ENCODE assay signal across 18 cellular contexts in genomic region chrX:118220509-118220908, GRCh38.
DNase-seq lines count a peak whose midpoint lies in the region; ATAC-seq and TF ChIP-seq lines count a peak whose summit lies in the region.
"Had no signal": no experiment of that assay in that cellular context is flagged by ENCODE, and none has a peak within 500 bp of the region (broad histone marks: within the 10 kb centered on the region; RNA-seq: fewer than 3 reads in every experiment).

No MANE protein-coding gene starts in this region.

- H3K36me3 ChIP-seq in Karpas-422 (ENCODE audit: insufficient read depth, low read length) (no peaks in the 10 kb centered on the region), SK-N-SH (replicated peaks in 1 of 2; ENCODE audit: control insufficient read depth in 1 of 2, insufficient read depth in 2 of 2, low read length in 1 of 2) (no peaks in the 10 kb centered on the region), transverse colon (no peaks in the 10 kb centered on the region), heart left ventricle (no peaks in the 10 kb centered on the region)
- H3K36me3 ChIP-seq: BLaER1, SJSA1 had no signal

- TF ChIP-seq EP300 in SK-N-SH (IDR thresholded peaks at IDR 0.05; ENCODE audit: borderline replicate concordance in 1 of 2, low read depth in 1 of 2, low read length in 1 of 2) (no peak), transverse colon (IDR thresholded peaks at IDR 0.05; ENCODE audit: low read depth) (no peak)

- H3F3A ChIP-seq in SK-N-SH (replicated peaks; ENCODE audit: insufficient read depth), result peaks cover 17% of the 10 kb centered on the region

- H3K27ac ChIP-seq in Karpas-422 (ENCODE audit: low read length) (no peak overlapping the region), SK-N-SH (ENCODE audit: low read depth in 2 of 2, low read length in 1 of 2) (peak overlapping the region; percentile 86 to 99), transverse colon (peak overlapping the region in 3 of 4 donors; percentile 6 to 10 (median 9)), heart left ventricle (peak overlapping the region in 1 of 12 donors; percentile 41)
- H3K27ac ChIP-seq: BLaER1, SJSA1 had no signal

- POLR2A ChIA-PET in SK-N-SH (lab: Yijun Ruan, JAX), result interaction anchor here (1.4 kb wide), 1 partner anchor 104 kb away, joined by 6 read pairs; the partner anchor contains the start of gene KLHL13

- WGBS in SK-N-SH (ENCODE audit: low lambda C conversion rate), result 52% methylated on average over 1 of the region's 1 CpG
- 76% methylated on average over 1 of the region's 1 CpG; no CpG with 5 or more reads in 1 of the 2 donors for WGBS in transverse colon (ENCODE audit: low coverage in 1 of 2), 2 donors
- 61 to 83% (median 72%) methylated on average over 1 of the region's 1 CpG for WGBS in heart left ventricle, 4 donors

- H3K4me2 ChIP-seq in Karpas-422 (ENCODE audit: low read depth, low read length, poor library complexity, severe bottlenecking) (no peak overlapping the region), SK-N-SH (peak overlapping the region; percentile 33; the same call in 1 of the 2 replicates)
- H3K4me2 ChIP-seq: BLaER1 had no signal

- in situ Hi-C loops in transverse colon (cut with MboI; ENCODE audit: low pct_ligation_motif_present in 1 of 4, low pct_unique_long_range_greater_than_20kb in 1 of 4, low sequenced_read_pairs in 3 of 4), result loop anchor here in 1 of 4 donors (10.0 kb wide), 1 partner anchor 226 kb away; no protein-coding TSS in a partner anchor

- CTCF ChIA-PET in SK-N-SH (lab: Yijun Ruan, JAX), result interaction anchor here (1.5 kb wide), 1 partner anchor 34 kb away, joined by 3 read pairs; no protein-coding TSS in a partner anchor

- no peaks in the 10 kb centered on the region for H3K9me3 ChIP-seq in Karpas-422 (ENCODE audit: low read length)
- no peaks in the 10 kb centered on the region for H3K9me3 ChIP-seq in SK-N-SH
- no peaks in the 10 kb centered on the region for H3K9me3 ChIP-seq in transverse colon
- no peaks in the 10 kb centered on the region for H3K9me3 ChIP-seq in heart left ventricle
- H3K9me3 ChIP-seq: BLaER1, SJSA1 had no signal

- intact Hi-C loops in transverse colon (cut with DNase I; ENCODE audit: low total_unique reads) (no loop called here), heart left ventricle (cut with DNase I) (loop anchor here in 7 of 10 donors (10.0 kb wide), 1 partner anchor 226 kb away; no protein-coding TSS in a partner anchor)

- DNase-seq in Karpas-422 (no peak), SK-N-SH (no peak), transverse colon (no peak), AG08396 (ENCODE audit: low spot score) (no peak), heart left ventricle (no peak), SW 1271 (lab: John Stamatoyannopoulos, UW) (no peak)
- DNase-seq: CD4-positive, CD25-positive, alpha-beta regulatory T cell; DND-41; H7; Kasumi-1; NCI-H187; NCI-H510A; Right ventricle myocardium superior; RPMI8226 had no signal

- ATAC-seq in esophagus mucosa (peak; percentile 50), heart left ventricle (no peak)
- ATAC-seq: HepG2 had no signal

- no peak for TF ChIP-seq RAD21 in SK-N-SH (IDR thresholded peaks at IDR 0.05; ENCODE audit: low read length)

- peaks cover 45% of the 10 kb centered on the region for H3K4me1 ChIP-seq in Karpas-422 (ENCODE audit: low read length)
- peaks cover 7 to 22% of the 10 kb centered on the region in 2 experiments for H3K4me1 ChIP-seq in SK-N-SH (ENCODE audit: control insufficient read depth in 1 of 2, insufficient read depth in 2 of 2, low read depth in 1 of 2, low read length in 1 of 2)
- H3K4me1 ChIP-seq in transverse colon, result peaks cover 0 to 18% (median 2%) of the 10 kb centered on the region in 4 donors
- H3K4me1 ChIP-seq in heart left ventricle, result peaks cover 0 to 6% (median 0%) of the 10 kb centered on the region in 12 donors
- H3K4me1 ChIP-seq: BLaER1 had no signal

- H3K4me3 ChIP-seq in Karpas-422 (ENCODE audit: low read length) (no peak overlapping the region), SK-N-SH (ENCODE audit: low read depth in 2 of 2, low read length in 1 of 2) (no peak overlapping the region), transverse colon (no peak overlapping the region), heart left ventricle (no peak overlapping the region)
- H3K4me3 ChIP-seq: BLaER1, SJSA1 had no signal

- no peak overlapping the region for H3K9ac ChIP-seq in Karpas-422 (ENCODE audit: low read length)
- H3K9ac ChIP-seq in SK-N-SH, result no peak overlapping the region
- H3K9ac ChIP-seq: BLaER1 had no signal

- no peaks in the 10 kb centered on the region for H4K20me1 ChIP-seq in Karpas-422 (ENCODE audit: insufficient read depth, low read depth, low read length)
- no peaks in the 10 kb centered on the region for H4K20me1 ChIP-seq in SK-N-SH (ENCODE audit: insufficient read depth)
- H4K20me1 ChIP-seq: BLaER1 had no signal

- H3K27me3 ChIP-seq in Karpas-422 (ENCODE audit: low read length), result no peaks in the 10 kb centered on the region
- no peaks in the 10 kb centered on the region for H3K27me3 ChIP-seq in SK-N-SH (ENCODE audit: insufficient read depth)
- H3K27me3 ChIP-seq in transverse colon, result no peaks in the 10 kb centered on the region
- H3K27me3 ChIP-seq in heart left ventricle, result peaks cover 0 to 7% (median 0%) of the 10 kb centered on the region in 9 donors
- H3K27me3 ChIP-seq: SJSA1 had no signal

- H2AFZ ChIP-seq in Karpas-422 (ENCODE audit: low read length), result peak overlapping the region; percentile 34; the same call in 1 of the 2 replicates
- no peak overlapping the region for H2AFZ ChIP-seq in SK-N-SH (ENCODE audit: low read depth)

- no peak for TF ChIP-seq POLR2A in transverse colon (IDR thresholded peaks at IDR 0.05)
- no peak for TF ChIP-seq POLR2A in heart left ventricle (IDR thresholded peaks at IDR 0.05)

- H3K79me2 ChIP-seq in Karpas-422 (ENCODE audit: low read length) (no peaks in the 10 kb centered on the region), SK-N-SH (ENCODE audit: insufficient read depth) (no peaks in the 10 kb centered on the region)

- H3K9me2 ChIP-seq in Karpas-422 (replicated peaks; ENCODE audit: insufficient read depth, low read length) (no peaks in the 10 kb centered on the region), SK-N-SH (no peaks in the 10 kb centered on the region)

- TF ChIP-seq CTCF in SK-N-SH (IDR thresholded peaks at IDR 0.05) (no peak), transverse colon (IDR thresholded peaks at IDR 0.05) (no peak), heart left ventricle (IDR thresholded peaks at IDR 0.05) (no peak)

TF ChIP-seq in SK-N-SH, 30 proteins besides CTCF, POLR2A, EP300 and RAD21:
- TF ChIP-seq YY1 (IDR thresholded peaks at IDR 0.05; ENCODE audit: low read depth) (no peak), FOXJ3 (CRISPR knock-in tag; IDR thresholded peaks at IDR 0.05) (no peak), TCF12 (IDR thresholded peaks at IDR 0.05) (no peak), FOSL2 (IDR thresholded peaks at IDR 0.05; ENCODE audit: borderline replicate concordance, low read depth) (no peak), RXRA (IDR thresholded peaks at IDR 0.05; ENCODE audit: borderline replicate concordance, low read depth) (no peak), PBX3 (IDR thresholded peaks at IDR 0.05) (no peak), IRF3 (IDR thresholded peaks at IDR 0.05; ENCODE audit: low read depth, low read length) (no peak), GATA2 (CRISPR knock-in tag; IDR thresholded peaks at IDR 0.05) (no peak)
- TF ChIP-seq, protein P1, sequence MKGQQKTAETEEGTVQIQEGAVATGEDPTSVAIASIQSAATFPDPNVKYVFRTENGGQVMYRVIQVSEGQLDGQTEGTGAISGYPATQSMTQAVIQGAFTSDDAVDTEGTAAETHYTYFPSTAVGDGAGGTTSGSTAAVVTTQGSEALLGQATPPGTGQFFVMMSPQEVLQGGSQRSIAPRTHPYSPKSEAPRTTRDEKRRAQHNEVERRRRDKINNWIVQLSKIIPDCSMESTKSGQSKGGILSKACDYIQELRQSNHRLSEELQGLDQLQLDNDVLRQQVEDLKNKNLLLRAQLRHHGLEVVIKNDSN (IDR thresholded peaks at IDR 0.05; ENCODE audit: borderline replicate concordance, low read depth), result no peak
